ENCODE assay signal across 8 cellular contexts in the genomic region with DNA sequence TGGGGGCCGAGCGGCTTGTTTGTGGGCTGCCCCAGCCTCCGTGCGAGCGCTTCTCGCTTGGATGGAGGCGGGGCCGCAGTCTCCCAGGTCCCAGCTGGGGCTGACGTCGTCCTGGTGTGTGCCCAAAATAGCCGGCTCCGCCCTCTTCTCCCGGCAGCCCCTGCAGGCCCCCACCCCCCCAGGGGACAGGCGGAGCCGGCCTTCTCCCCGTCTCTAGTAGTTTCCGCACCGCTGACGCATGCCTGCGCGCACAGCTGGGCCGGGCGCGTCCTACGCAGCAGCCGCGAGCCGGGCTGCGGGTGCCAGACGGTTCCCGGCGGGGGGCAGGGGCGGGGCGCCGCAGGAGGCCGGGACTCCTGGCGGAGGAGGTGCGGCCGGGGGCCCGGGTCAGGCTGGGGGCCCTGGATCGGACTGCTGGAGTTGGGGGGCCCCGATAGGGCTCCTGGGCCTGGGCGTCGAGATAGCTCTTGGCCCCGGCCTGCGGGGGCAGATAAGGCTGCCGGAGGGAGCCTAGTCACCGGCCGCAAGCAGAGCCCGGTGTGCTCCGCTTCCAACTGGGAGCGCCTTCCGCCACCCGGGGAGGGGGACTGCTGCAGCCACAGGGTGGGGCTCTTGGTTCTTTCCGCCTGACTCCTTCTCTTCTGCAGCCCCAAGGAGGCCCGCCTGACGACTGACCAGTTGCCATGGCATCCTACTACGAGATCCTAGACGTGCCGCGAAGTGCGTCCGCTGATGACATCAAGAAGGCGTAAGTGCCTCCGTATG. TPM values are rescaled to one million over a fixed set of nuclear protein-coding genes. Genes with fewer than 3 reads are reported as not detected.
DNase-seq lines count a peak whose midpoint lies in the region; ATAC-seq and TF ChIP-seq lines count a peak whose summit lies in the region.

DNAJB2 (plus strand) TSS at position 216 of the 765 bp plus-strand sequence; CDS start at position 684, 468 bp downstream.

- H3K9me3 Mint-ChIP-seq in activated T-helper 17 cell treated with anti-CD3 and anti-CD28 coated beads, Interleukin-2, amount 50 U/mL, for 72 hours = no peaks in the 10 kb centered on the region
- no peaks in the 10 kb centered on the region for H3K9me3 Mint-ChIP-seq in naive thymus-derived CD4-positive, alpha-beta T cell
- no peaks in the 10 kb centered on the region for H3K9me3 Mint-ChIP-seq in stimulated activated naive B cell treated with anti-CD40 and anti-IgM and Interleukin-4, amounts not matched to agents 10 μg/mL and 1 μg/mL and 100 μg/mL, for 72 hours

- peak within 1 kb of the TSS; percentile 98 for H3K9ac ChIP-seq in fibroblast of lung (ENCODE audit: insufficient read depth, low read length)

- no peaks in the 10 kb centered on the region for H3K27me3 ChIP-seq in fibroblast of lung (ENCODE audit: control insufficient read depth, insufficient read depth, low read length)
- no peaks in the 10 kb centered on the region for H3K27me3 ChIP-seq in naive thymus-derived CD4-positive, alpha-beta T cell (ENCODE audit: control insufficient read depth in 2 of 2, insufficient read depth in 2 of 2, low read length in 2 of 2)

- CTCF ChIA-PET in RWPE1 (lab: Yijun Ruan, JAX) = interaction anchor here (0.6 to 6.4 kb wide), 5 partner anchors 15 to 281 kb away, joined by 3 to 62 read pairs (median 15); partner anchors contain the start of genes TUBA4A and TUBA4B
- CTCF ChIA-PET in naive thymus-derived CD4-positive, alpha-beta T cell (lab: Charles Lee) = interaction anchor here (0.6 to 12.9 kb wide), 8 partner anchors 8 to 989 kb away, joined by 3 to 194 read pairs (median 6); partner anchors contain the start of gene CNPPD1

- H2AFZ ChIP-seq in fibroblast of lung (ENCODE audit: low read length) = no peak within 1 kb of the TSS

- H3K4me3 ChIP-seq in LNCaP clone FGC (ENCODE audit: low read depth, low read length) (peak within 1 kb of the TSS; percentile 80), fibroblast of lung (replicated peaks in 1 of 4; ENCODE audit: control extremely low read depth in 1 of 4, insufficient read depth in 1 of 4, low read depth in 3 of 4, low read length in 4 of 4) (peak within 1 kb of the TSS; percentile 41 to 80 (median 73))
- H3K4me3 ChIP-seq in naive thymus-derived CD4-positive, alpha-beta T cell (ENCODE audit: low read length) = peak within 1 kb of the TSS; percentile 73

- H3K9me3 ChIP-seq in fibroblast of lung (ENCODE audit: control insufficient read depth, insufficient read depth, low read depth, low read length) = no peaks in the 10 kb centered on the region
- no peaks in the 10 kb centered on the region for H3K9me3 ChIP-seq in naive thymus-derived CD4-positive, alpha-beta T cell (ENCODE audit: control insufficient read depth in 2 of 3, low read length in 3 of 3)

- H3K4me3 Mint-ChIP-seq in activated T-helper 17 cell treated with anti-CD3 and anti-CD28 coated beads, Interleukin-2, amount 50 U/mL, for 72 hours = peak within 1 kb of the TSS; percentile 87
- H3K4me3 Mint-ChIP-seq in naive thymus-derived CD4-positive, alpha-beta T cell = peak within 1 kb of the TSS; percentile 85 to 99 (median 97)
- H3K4me3 Mint-ChIP-seq in stimulated activated naive B cell treated with anti-CD40 and anti-IgM and Interleukin-4, amounts not matched to agents 10 μg/mL and 1 μg/mL and 100 μg/mL, for 72 hours = peak within 1 kb of the TSS; percentile 91 to 98

- peaks cover 23% of the 10 kb centered on the region for H3K36me3 ChIP-seq in fibroblast of lung (ENCODE audit: control insufficient read depth, insufficient read depth, low read length)
- H3K36me3 ChIP-seq in naive thymus-derived CD4-positive, alpha-beta T cell (ENCODE audit: control insufficient read depth in 2 of 3, insufficient read depth in 3 of 3, low read length in 3 of 3) = peaks cover 11 to 40% (median 28%) of the 10 kb centered on the region in 3 experiments

- no peaks in the 10 kb centered on the region for H3K27me3 Mint-ChIP-seq in activated T-helper 17 cell treated with anti-CD3 and anti-CD28 coated beads, Interleukin-2, amount 50 U/mL, for 72 hours
- H3K27me3 Mint-ChIP-seq in naive thymus-derived CD4-positive, alpha-beta T cell = peaks cover 0 to 2% (median 0%) of the 10 kb centered on the region in 5 donors
- no peaks in the 10 kb centered on the region for H3K27me3 Mint-ChIP-seq in stimulated activated naive B cell treated with anti-CD40 and anti-IgM and Interleukin-4, amounts not matched to agents 10 μg/mL and 1 μg/mL and 100 μg/mL, for 72 hours

- TF ChIP-seq CTCF in LNCaP clone FGC (IDR thresholded peaks at IDR 0.05; ENCODE audit: control insufficient read depth, extremely low read depth, insufficient read depth) = no peak
- no peak for TF ChIP-seq CTCF in RWPE1 (conservative IDR thresholded peaks at IDR 0.05; ENCODE audit: low read depth)
- no peak for TF ChIP-seq CTCF in fibroblast of lung (conservative IDR thresholded peaks at IDR 0.05 in 1 of 2, IDR thresholded peaks at IDR 0.05 in 1 of 2; ENCODE audit: low read depth in 1 of 2, low read length in 2 of 2)

- no peaks in the 10 kb centered on the region for H4K20me1 ChIP-seq in fibroblast of lung (ENCODE audit: control insufficient read depth, extremely low read depth, insufficient read depth, low read length)

- DNase-seq in Daoy (ENCODE audit: low read depth) (peak; percentile 99), GOT3 (lab: John Stamatoyannopoulos, UW) (peak; percentile 95), LNCaP clone FGC (ENCODE audit: low read depth) (peak; percentile 83), RWPE1 (ENCODE audit: low spot score) (peak; percentile 99), fibroblast of lung (ENCODE audit: low read depth in 2 of 2) (peak; percentile 99)
- DNase-seq in naive thymus-derived CD4-positive, alpha-beta T cell = peak; percentile 94 to 100 (median 98)
- peak; percentile 99 for DNase-seq in stimulated activated naive B cell treated with anti-CD40 and anti-IgM and Interleukin-4, amounts not matched to agents 10 μg/mL and 1 μg/mL and 100 μg/mL, for 72 hours

- peaks cover 50% of the 10 kb centered on the region for H3K36me3 Mint-ChIP-seq in activated T-helper 17 cell treated with anti-CD3 and anti-CD28 coated beads, Interleukin-2, amount 50 U/mL, for 72 hours (ENCODE audit: low read depth)
- H3K36me3 Mint-ChIP-seq in naive thymus-derived CD4-positive, alpha-beta T cell = peaks cover 0 to 25% (median 8%) of the 10 kb centered on the region in 5 donors
- peaks cover 27 to 40% of the 10 kb centered on the region in 2 donors for H3K36me3 Mint-ChIP-seq in stimulated activated naive B cell treated with anti-CD40 and anti-IgM and Interleukin-4, amounts not matched to agents 10 μg/mL and 1 μg/mL and 100 μg/mL, for 72 hours

- peaks cover 8% of the 10 kb centered on the region for H3K79me2 ChIP-seq in fibroblast of lung (ENCODE audit: control insufficient read depth, insufficient read depth, low read length)

- H3K27ac Mint-ChIP-seq in activated T-helper 17 cell treated with anti-CD3 and anti-CD28 coated beads, Interleukin-2, amount 50 U/mL, for 72 hours = peak within 1 kb of the TSS; percentile 96
- H3K27ac Mint-ChIP-seq in naive thymus-derived CD4-positive, alpha-beta T cell = peak within 1 kb of the TSS; percentile 97 to 100 (median 99)
- H3K27ac Mint-ChIP-seq in stimulated activated naive B cell treated with anti-CD40 and anti-IgM and Interleukin-4, amounts not matched to agents 10 μg/mL and 1 μg/mL and 100 μg/mL, for 72 hours = peak within 1 kb of the TSS; percentile 98

- peaks cover 24% of the 10 kb centered on the region for H3K4me1 Mint-ChIP-seq in activated T-helper 17 cell treated with anti-CD3 and anti-CD28 coated beads, Interleukin-2, amount 50 U/mL, for 72 hours
- H3K4me1 Mint-ChIP-seq in naive thymus-derived CD4-positive, alpha-beta T cell = peaks cover 32 to 58% (median 53%) of the 10 kb centered on the region in 7 donors
- H3K4me1 Mint-ChIP-seq in stimulated activated naive B cell treated with anti-CD40 and anti-IgM and Interleukin-4, amounts not matched to agents 10 μg/mL and 1 μg/mL and 100 μg/mL, for 72 hours = peaks cover 41 to 56% of the 10 kb centered on the region in 2 donors

- peak within 1 kb of the TSS; percentile 100 for H3K4me2 ChIP-seq in fibroblast of lung (ENCODE audit: extremely low read depth, insufficient read depth, low read length)

- intact Hi-C loops in naive thymus-derived CD4-positive, alpha-beta T cell (cut with micrococcal nuclease) = loop anchor here (1.0 to 5.0 kb wide), 24 partner anchors 15 to 711 kb away; partner anchors contain the start of genes ANKZF1 (in 2 of the 2), ATG9A (in 2 of the 2), CNOT9 (in 2 of the 2) and GMPPA (in 2 of the 2)

- POLR2A ChIA-PET in RWPE1 (lab: Yijun Ruan, JAX; ENCODE audit: low non-redundant PET) = interaction anchor here (0.6 to 3.1 kb wide), 8 partner anchors 8 to 116 kb away, joined by 3 to 12 read pairs (median 6); partner anchors contain the start of genes CNPPD1, TUBA4A and TUBA4B
- POLR2A ChIA-PET in naive thymus-derived CD4-positive, alpha-beta T cell (lab: Charles Lee) = interaction anchor here (0.6 to 8.2 kb wide), 20 partner anchors 10 to 264 kb away, joined by 3 to 214 read pairs (median 4); partner anchors contain the start of genes ABCB6, ANKZF1, ATG9A and CHPF

- ATAC-seq in activated T-helper 17 cell treated with anti-CD3 and anti-CD28 coated beads, Interleukin-2, amount 50 U/mL, for 72 hours (replicated peaks) = peak; percentile 88
- peak; percentile 91 for ATAC-seq in naive thymus-derived CD4-positive, alpha-beta T cell
- peak; percentile 84 to 88 for ATAC-seq in stimulated activated naive B cell treated with anti-CD40 and anti-IgM and Interleukin-4, amounts not matched to agents 10 μg/mL and 1 μg/mL and 100 μg/mL, for 72 hours (replicated peaks)

- peak within 1 kb of the TSS; percentile 94 for H3K27ac ChIP-seq in RWPE1
- peak within 1 kb of the TSS; percentile 91 for H3K27ac ChIP-seq in fibroblast of lung (ENCODE audit: insufficient read depth, low read length)
- peak within 1 kb of the TSS; percentile 98 for H3K27ac ChIP-seq in naive thymus-derived CD4-positive, alpha-beta T cell (ENCODE audit: low read depth, low read length)

- peaks cover 23% of the 10 kb centered on the region for H3K4me1 ChIP-seq in fibroblast of lung (ENCODE audit: control insufficient read depth, extremely low read depth, insufficient read depth, low read length)
- peaks cover 22 to 33% of the 10 kb centered on the region in 2 donors for H3K4me1 ChIP-seq in naive thymus-derived CD4-positive, alpha-beta T cell (ENCODE audit: control insufficient read depth in 2 of 2, insufficient read depth in 2 of 2, low read length in 2 of 2)

RNA-seq across cellular contexts. Expression of gene DNAJB2, which starts in this region (rescaled TPM):
- total RNA-seq in Daoy (2014; rRNA removed; shearing (Covaris generic)) = 19.9 and 20.2 TPM in 2 replicates
- total RNA-seq in activated T-helper 17 cell treated with anti-CD3 and anti-CD28 coated beads, Interleukin-2, amount 50 U/mL, for 72 hours = 100 to 1,000 TPM in 1 of 2 donors, 10 to 100 TPM in 1; 55.7 to 153 TPM
- total RNA-seq in fibroblast of lung = 55.2 and 81.3 TPM in 2 replicates
- 24.9 and 29.8 TPM in 2 replicates for polyA plus RNA-seq in fibroblast of lung
- polyA plus RNA-seq in fibroblast of lung (2012) = 41.3 and 41.7 TPM in 2 replicates
- polyA minus RNA-seq in fibroblast of lung (ENCODE audit: low replicate concordance) = 72.4 and 88.4 TPM in 2 replicates
- total RNA-seq in naive thymus-derived CD4-positive, alpha-beta T cell = 100 to 1,000 TPM in 4 of 5 experiments, 10 to 100 TPM in 1; 50.8 to 134 (median 113) TPM
- polyA plus RNA-seq in naive thymus-derived CD4-positive, alpha-beta T cell = 1 to 10 TPM; 6.7 to 7.7 TPM

Comparison
In these comparisons a context has a peak if more than half of its experiments do, and no peak if none do; other contexts are left out.
1. Peak in every context shown above with its lines: DNase-seq, ATAC-seq, H3K4me3 ChIP-seq and H3K27ac ChIP-seq.